Comparison of ENCODE assay signal across 8 cellular contexts in genomic region chr6:16332175-16332542, GRCh38.
DNase-seq lines count a peak whose midpoint lies in the region; ATAC-seq, FAIRE-seq and TF ChIP-seq lines count a peak whose summit lies in the region.

No MANE protein-coding gene starts in this region.

- TF ChIP-seq CTCF in AG10803 (conservative IDR thresholded peaks at IDR 0.05; ENCODE audit: low read length) (peak; percentile 84), WERI-Rb-1 (IDR thresholded peaks at IDR 0.05; ENCODE audit: low read depth, low read length) (peak; percentile 88), bronchial epithelial cell (IDR thresholded peaks at IDR 0.05; ENCODE audit: insufficient read depth, low read length, severe bottlenecking) (peak; percentile 82)

- no peak for FAIRE-seq in bronchial epithelial cell (lab: Jason Lieb, UNC)

- no peaks in the 10 kb centered on the region for H3K9me3 ChIP-seq in WERI-Rb-1 (ENCODE audit: severe bottlenecking)

- H3K27ac ChIP-seq in WERI-Rb-1 = no peak overlapping the region

- DNase-seq in AG10803 (ENCODE audit: low read depth) (peak; percentile 71), NCI-H2081 treated with DMSO at 0.1 percent for 48 hours (lab: John Stamatoyannopoulos, UW) (peak; percentile 40), WERI-Rb-1 (peak; percentile 91), bronchial epithelial cell (ENCODE audit: low read depth) (peak; percentile 53), islet precursor cell (peak; percentile 91)
- peak; percentile 73 to 76 (median 74) for DNase-seq in stimulated activated CD4-positive, alpha-beta T cell treated with anti-CD3 and anti-CD28 coated beads, Interleukin-1b, Interleukin-23, amount 100 ng/mL, for 24 hours (ENCODE audit: low read depth in 4 of 4, low spot score in 1 of 4)

- H3K36me3 ChIP-seq in WERI-Rb-1 (no peaks in the 10 kb centered on the region), bronchial epithelial cell (ENCODE audit: control insufficient read depth, insufficient read depth, low read length) (peaks cover 2% of the 10 kb centered on the region)

- no peak overlapping the region for H3K4me3 ChIP-seq in AG10803 (ENCODE audit: low read length)
- H3K4me3 ChIP-seq in WERI-Rb-1 (ENCODE audit: low read depth, low read length) = peak overlapping the region; percentile 6
- no peak overlapping the region for H3K4me3 ChIP-seq in bronchial epithelial cell (ENCODE audit: low read depth, low read length)

- ATAC-seq in GM18858 (IDR thresholded peaks at IDR 0.05; ENCODE audit: unreplicated experiment) (peak; percentile 75), HG03060 (IDR thresholded peaks at IDR 0.05; ENCODE audit: low read depth, unreplicated experiment) (peak; percentile 45)

- H3K27me3 ChIP-seq in WERI-Rb-1 (ENCODE audit: insufficient read depth, low read depth, severe bottlenecking) (no peaks in the 10 kb centered on the region), bronchial epithelial cell (ENCODE audit: control insufficient read depth, insufficient read depth, low read length) (no peaks in the 10 kb centered on the region)

Comparison
In these comparisons a context has a peak if more than half of its experiments do, and no peak if none do; other contexts are left out.
1. DNase-seq: peak in every context shown above with its lines; median percentile 91 in WERI-Rb-1; 91 in islet precursor cell; 74 in stimulated activated CD4-positive, alpha-beta T cell treated with anti-CD3 and anti-CD28 coated beads, Interleukin-1b, Interleukin-23, amount 100 ng/mL, for 24 hours; 71 in AG10803; 53 in bronchial epithelial cell; 40 in NCI-H2081 treated with DMSO at 0.1 percent for 48 hours.